1 cellular context compared by ENCODE assay signal in the genomic region with DNA sequence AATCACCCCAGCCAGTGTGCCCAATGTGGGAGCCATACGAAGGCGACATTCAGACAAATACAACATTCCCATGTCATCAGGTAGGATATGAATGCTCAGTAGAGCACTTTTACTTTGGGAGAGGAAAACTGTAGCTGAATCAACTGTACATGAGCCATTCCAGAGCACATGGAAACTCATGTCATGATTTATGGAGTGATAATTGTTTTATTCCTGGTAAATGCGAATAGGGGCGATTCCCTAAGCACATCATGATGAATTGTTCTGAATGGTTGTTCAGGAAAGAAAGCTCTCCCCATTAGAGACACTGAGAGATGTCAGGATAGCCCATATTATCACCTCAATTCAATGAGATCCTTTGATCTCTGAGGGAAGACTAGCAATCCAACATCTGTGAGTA.
TF ChIP-seq lines count a peak whose summit lies in the region.

No MANE protein-coding gene starts in this region.

TF ChIP-seq in GM23338, 12 proteins besides CTCF, POLR2A, EP300 and RAD21 (continued from another document):
- TF ChIP-seq REST (IDR thresholded peaks at IDR 0.05; ENCODE audit: unreplicated experiment) (no peak), EZH2phosphoT487 (IDR thresholded peaks at IDR 0.05; ENCODE audit: unreplicated experiment) (no peak), STAT1 (IDR thresholded peaks at IDR 0.05; ENCODE audit: unreplicated experiment) (no peak), ZNF114 (CRISPR knock-in tag; IDR thresholded peaks at IDR 0.05) (no peak), ZNF331 (CRISPR knock-in tag; IDR thresholded peaks at IDR 0.05; ENCODE audit: low read depth) (no peak), NANOG (IDR thresholded peaks at IDR 0.05; ENCODE audit: borderline replicate concordance) (no peak), EZH2 (IDR thresholded peaks at IDR 0.05; ENCODE audit: low read depth, unreplicated experiment) (no peak), POLR2AphosphoS5 (IDR thresholded peaks at IDR 0.05; ENCODE audit: low read depth) (no peak), CREB1 (CRISPR knock-in tag; IDR thresholded peaks at IDR 0.05; ENCODE audit: low read depth) (no peak), JUNB (IDR thresholded peaks at IDR 0.05; ENCODE audit: unreplicated experiment) (no peak)
- TF ChIP-seq, protein P1, sequence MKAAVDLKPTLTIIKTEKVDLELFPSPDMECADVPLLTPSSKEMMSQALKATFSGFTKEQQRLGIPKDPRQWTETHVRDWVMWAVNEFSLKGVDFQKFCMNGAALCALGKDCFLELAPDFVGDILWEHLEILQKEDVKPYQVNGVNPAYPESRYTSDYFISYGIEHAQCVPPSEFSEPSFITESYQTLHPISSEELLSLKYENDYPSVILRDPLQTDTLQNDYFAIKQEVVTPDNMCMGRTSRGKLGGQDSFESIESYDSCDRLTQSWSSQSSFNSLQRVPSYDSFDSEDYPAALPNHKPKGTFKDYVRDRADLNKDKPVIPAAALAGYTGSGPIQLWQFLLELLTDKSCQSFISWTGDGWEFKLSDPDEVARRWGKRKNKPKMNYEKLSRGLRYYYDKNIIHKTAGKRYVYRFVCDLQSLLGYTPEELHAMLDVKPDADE (IDR thresholded peaks at IDR 0.05): no peak
